ENCODE assay signal across 1 cellular context in genomic region chr4:22614114-22614513, GRCh38.
TF ChIP-seq lines count a peak whose summit lies in the region.

No MANE protein-coding gene starts in this region.

TF ChIP-seq in K562, 482 proteins besides CTCF, POLR2A, EP300 and RAD21 (continued from another document):
- TF ChIP-seq, protein P1, sequence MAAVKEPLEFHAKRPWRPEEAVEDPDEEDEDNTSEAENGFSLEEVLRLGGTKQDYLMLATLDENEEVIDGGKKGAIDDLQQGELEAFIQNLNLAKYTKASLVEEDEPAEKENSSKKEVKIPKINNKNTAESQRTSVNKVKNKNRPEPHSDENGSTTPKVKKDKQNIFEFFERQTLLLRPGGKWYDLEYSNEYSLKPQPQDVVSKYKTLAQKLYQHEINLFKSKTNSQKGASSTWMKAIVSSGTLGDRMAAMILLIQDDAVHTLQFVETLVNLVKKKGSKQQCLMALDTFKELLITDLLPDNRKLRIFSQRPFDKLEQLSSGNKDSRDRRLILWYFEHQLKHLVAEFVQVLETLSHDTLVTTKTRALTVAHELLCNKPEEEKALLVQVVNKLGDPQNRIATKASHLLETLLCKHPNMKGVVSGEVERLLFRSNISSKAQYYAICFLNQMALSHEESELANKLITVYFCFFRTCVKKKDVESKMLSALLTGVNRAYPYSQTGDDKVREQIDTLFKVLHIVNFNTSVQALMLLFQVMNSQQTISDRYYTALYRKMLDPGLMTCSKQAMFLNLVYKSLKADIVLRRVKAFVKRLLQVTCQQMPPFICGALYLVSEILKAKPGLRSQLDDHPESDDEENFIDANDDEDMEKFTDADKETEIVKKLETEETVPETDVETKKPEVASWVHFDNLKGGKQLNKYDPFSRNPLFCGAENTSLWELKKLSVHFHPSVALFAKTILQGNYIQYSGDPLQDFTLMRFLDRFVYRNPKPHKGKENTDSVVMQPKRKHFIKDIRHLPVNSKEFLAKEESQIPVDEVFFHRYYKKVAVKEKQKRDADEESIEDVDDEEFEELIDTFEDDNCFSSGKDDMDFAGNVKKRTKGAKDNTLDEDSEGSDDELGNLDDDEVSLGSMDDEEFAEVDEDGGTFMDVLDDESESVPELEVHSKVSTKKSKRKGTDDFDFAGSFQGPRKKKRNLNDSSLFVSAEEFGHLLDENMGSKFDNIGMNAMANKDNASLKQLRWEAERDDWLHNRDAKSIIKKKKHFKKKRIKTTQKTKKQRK (IDR thresholded peaks at IDR 0.05; ENCODE audit: borderline replicate concordance, low read depth, low read length) = no peak
